In genomic region chr10:15898046-15898445, GRCh38 we compare ENCODE assay signal across 2 cellular contexts.
TF ChIP-seq lines count a peak whose summit lies in the region.

No MANE protein-coding gene starts in this region.

TF ChIP-seq in IMR-90, 13 proteins besides CTCF, POLR2A, EP300 and RAD21:
- TF ChIP-seq SMC3 (IDR thresholded peaks at IDR 0.05; ENCODE audit: low read depth, low read length) (no peak), NFE2L2 (IDR thresholded peaks at IDR 0.05; ENCODE audit: low read depth, low read length) (no peak), USF2 (IDR thresholded peaks at IDR 0.05; ENCODE audit: low read depth, low read length) (no peak), FOS (IDR thresholded peaks at IDR 0.05; ENCODE audit: low read depth, low read length) (no peak), CHD1 (IDR thresholded peaks at IDR 0.05; ENCODE audit: low read depth, low read length) (no peak), MXI1 (IDR thresholded peaks at IDR 0.05; ENCODE audit: borderline replicate concordance, low read depth, low read length) (no peak), RFX5 (IDR thresholded peaks at IDR 0.05; ENCODE audit: low read depth, low read length) (no peak), BHLHE40 (IDR thresholded peaks at IDR 0.05; ENCODE audit: low read depth, low read length) (no peak), MAFK (IDR thresholded peaks at IDR 0.05; ENCODE audit: low read depth, low read length) (no peak), RCOR1 (IDR thresholded peaks at IDR 0.05; ENCODE audit: insufficient replicate concordance, low read length) (no peak), MAZ (IDR thresholded peaks at IDR 0.05; ENCODE audit: borderline replicate concordance, low read depth, low read length) (no peak), ELK1 (IDR thresholded peaks at IDR 0.05; ENCODE audit: borderline replicate concordance, low read depth, low read length) (no peak), CEBPB (IDR thresholded peaks at IDR 0.05; ENCODE audit: low read depth, low read length) (no peak)
TF ChIP-seq in IMR-90: peak in this region for 0.

TF ChIP-seq in K562, 482 proteins besides CTCF, POLR2A, EP300 and RAD21:
- no peak for TF ChIP-seq RFX1 (IDR thresholded peaks at IDR 0.05)
- TF ChIP-seq ZBTB33 (CRISPR knock-in tag; IDR thresholded peaks at IDR 0.05): no peak
- TF ChIP-seq ZNF384 (IDR thresholded peaks at IDR 0.05; ENCODE audit: low read depth, low read length): no peak
